Comparison of ENCODE assay signal across 11 cellular contexts in the genomic region with DNA sequence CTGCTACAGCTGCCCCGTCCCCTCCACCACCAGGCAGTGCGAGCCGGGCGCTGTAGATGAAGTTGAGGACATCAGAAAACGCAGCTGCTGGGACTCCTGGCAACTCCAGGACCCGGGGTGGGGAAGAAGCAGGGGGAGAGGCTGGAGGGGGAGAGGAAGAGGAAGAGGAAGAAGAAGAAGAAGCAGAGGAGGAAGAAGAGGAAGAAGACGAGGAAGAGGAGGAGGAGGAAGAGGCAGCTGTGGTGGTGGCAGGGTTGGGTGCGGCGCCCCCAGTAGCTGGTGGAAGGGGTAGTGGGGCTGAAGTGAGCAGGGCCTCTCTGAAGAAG. TPM values are rescaled to one million over a fixed set of nuclear protein-coding genes. Genes with fewer than 3 reads are reported as not detected.
DNase-seq lines count a peak whose midpoint lies in the region; ATAC-seq and TF ChIP-seq lines count a peak whose summit lies in the region.
"Had no signal": no experiment of that assay in that cellular context is flagged by ENCODE, and none has a peak within 500 bp of the region (broad histone marks: within the 10 kb centered on the region; RNA-seq: fewer than 3 reads in every experiment).

No MANE protein-coding gene starts in this region.

- H3K36me3 ChIP-seq in gastroesophageal sphincter (peaks cover 0 to 55% of the 10 kb centered on the region in 2 donors), stomach (peaks cover 20 to 58% (median 55%) of the 10 kb centered on the region in 4 donors)

- H3K27ac ChIP-seq in gastroesophageal sphincter (peak overlapping the region; percentile 7 to 74 (median 70)), stomach (peak overlapping the region in 4 of 5 donors; percentile 38 to 70 (median 62))

- no peak for ATAC-seq in activated naive CD8-positive, alpha-beta T cell treated with anti-CD3 and anti-CD28 coated beads, Interleukin-2, amount 50 U/mL, for 24 hours
- no peak for ATAC-seq in gastroesophageal sphincter

- DNase-seq in activated naive CD8-positive, alpha-beta T cell treated with anti-CD3 and anti-CD28 coated beads, Interleukin-2, amount 50 U/mL, for 24 hours = no peak
- DNase-seq in stomach (no peak), T-helper 2 cell (no peak), NCI-H1930 (lab: John Stamatoyannopoulos, UW) (no peak), NCI-H1105 (lab: John Stamatoyannopoulos, UW) (no peak)
- DNase-seq: activated CD4-positive, alpha-beta T cell treated with anti-CD3 and anti-CD28 coated beads for 48 hours; activated gamma-delta T cell; COR-L47; stimulated activated CD4-positive, alpha-beta T cell treated with anti-CD3 and anti-CD28 coated beads, Interleukin-4, amount 100 ng/mL, for 24 hours; stimulated activated naive CD8-positive, alpha-beta T cell treated with anti-CD3 and anti-CD28 coated beads, Interleukin-15, amount 100 ng/mL, for 72 hours had no signal

- TF ChIP-seq POLR2A in gastroesophageal sphincter (IDR thresholded peaks at IDR 0.05) (no peak), stomach (IDR thresholded peaks at IDR 0.05) (no peak)

- TF ChIP-seq EP300 in gastroesophageal sphincter (IDR thresholded peaks at IDR 0.05) (no peak), stomach (IDR thresholded peaks at IDR 0.05) (no peak)

- H3K4me1 ChIP-seq in gastroesophageal sphincter (peaks cover 2 to 60% (median 17%) of the 10 kb centered on the region in 3 donors), stomach (peaks cover 20 to 58% (median 39%) of the 10 kb centered on the region in 4 donors)

- H3K27ac Mint-ChIP-seq in activated naive CD8-positive, alpha-beta T cell treated with anti-CD3 and anti-CD28 coated beads, Interleukin-2, amount 50 U/mL, for 24 hours = peak overlapping the region; percentile 71

- H3K27me3 ChIP-seq in gastroesophageal sphincter (no peaks in the 10 kb centered on the region), stomach (no peaks in the 10 kb centered on the region)

- no peaks in the 10 kb centered on the region for H3K9me3 Mint-ChIP-seq in activated naive CD8-positive, alpha-beta T cell treated with anti-CD3 and anti-CD28 coated beads, Interleukin-2, amount 50 U/mL, for 24 hours
- H3K9me3 Mint-ChIP-seq: stimulated activated naive CD8-positive, alpha-beta T cell treated with anti-CD3 and anti-CD28 coated beads, Interleukin-15, amount 100 ng/mL, for 72 hours had no signal

- peaks cover 18% of the 10 kb centered on the region for H3K4me1 Mint-ChIP-seq in activated naive CD8-positive, alpha-beta T cell treated with anti-CD3 and anti-CD28 coated beads, Interleukin-2, amount 50 U/mL, for 24 hours

- intact Hi-C loops in stomach (cut with DNase I; ENCODE audit: low total_unique reads) = no loop called here

- TF ChIP-seq CTCF in gastroesophageal sphincter (IDR thresholded peaks at IDR 0.05) (no peak), stomach (IDR thresholded peaks at IDR 0.05) (no peak)

- H3K9me3 ChIP-seq in gastroesophageal sphincter (no peaks in the 10 kb centered on the region), stomach (no peaks in the 10 kb centered on the region)

- H3K4me3 Mint-ChIP-seq in activated naive CD8-positive, alpha-beta T cell treated with anti-CD3 and anti-CD28 coated beads, Interleukin-2, amount 50 U/mL, for 24 hours = no peak overlapping the region
- H3K4me3 Mint-ChIP-seq: stimulated activated naive CD8-positive, alpha-beta T cell treated with anti-CD3 and anti-CD28 coated beads, Interleukin-15, amount 100 ng/mL, for 72 hours had no signal

- H3K4me3 ChIP-seq in gastroesophageal sphincter (no peak overlapping the region), stomach (no peak overlapping the region)

- peaks cover 3% of the 10 kb centered on the region for H3K36me3 Mint-ChIP-seq in activated naive CD8-positive, alpha-beta T cell treated with anti-CD3 and anti-CD28 coated beads, Interleukin-2, amount 50 U/mL, for 24 hours (ENCODE audit: low read depth)

- 40 to 46% methylated on average over 1 to 2 of the region's 9 CpGs for WGBS in gastroesophageal sphincter (ENCODE audit: low coverage in 1 of 2), 2 donors
- WGBS in stomach, 5 donors = 77 to 91% (median 88%) methylated on average over 9 of the region's 9 CpGs

- no peaks in the 10 kb centered on the region for H3K27me3 Mint-ChIP-seq in activated naive CD8-positive, alpha-beta T cell treated with anti-CD3 and anti-CD28 coated beads, Interleukin-2, amount 50 U/mL, for 24 hours
- H3K27me3 Mint-ChIP-seq: stimulated activated naive CD8-positive, alpha-beta T cell treated with anti-CD3 and anti-CD28 coated beads, Interleukin-15, amount 100 ng/mL, for 72 hours had no signal

RNA-seq across cellular contexts. Expression of gene ZBTB4, which starts 13.2 kb away (rescaled TPM):
- total RNA-seq in gastroesophageal sphincter (100 to 1,000 TPM in 1 of 4 donors, 10 to 100 TPM in 3; 68.4 to 115 (median 80.2) TPM), stomach (10 to 100 TPM; 15.8 to 31.5 (median 29.0) TPM)
- 10 to 100 TPM; 16.3 to 18.0 (median 17.9) TPM for polyA plus RNA-seq in stomach

RNA-seq across cellular contexts. Expression of gene SLC35G6, which starts 15.0 kb away (rescaled TPM):
- total RNA-seq in gastroesophageal sphincter = not detected
- not detected for total RNA-seq in stomach
- not detected for polyA plus RNA-seq in stomach

RNA-seq across cellular contexts. Expression of gene POLR2A, which starts 17.9 kb away (rescaled TPM):
- total RNA-seq in gastroesophageal sphincter (10 to 100 TPM; 41.0 to 55.3 (median 47.3) TPM), stomach (100 to 1,000 TPM in 2 of 5 donors, 10 to 100 TPM in 3; 55.4 to 750 (median 85.2) TPM)
- polyA plus RNA-seq in stomach = 10 to 100 TPM in 1 of 3 donors, 1 to 10 TPM in 2; 8.1 to 12.7 (median 10.0) TPM

RNA-seq across cellular contexts. Expression of gene CHRNB1, which starts 21.4 kb away (rescaled TPM):
- total RNA-seq in gastroesophageal sphincter (10 to 100 TPM in 1 of 4 donors, 1 to 10 TPM in 3; 4.7 to 12.1 (median 8.1) TPM), stomach (1 to 10 TPM in 3 of 5 donors, not detected in 2; 1.8 to 6.4 (median 4.2) TPM)
- 10 to 100 TPM in 2 of 3 donors, 1 to 10 TPM in 1; 9.2 to 12.0 (median 10.7) TPM for polyA plus RNA-seq in stomach

RNA-seq across cellular contexts. Expression of gene FGF11, which starts 27.0 kb away (rescaled TPM):
- total RNA-seq in gastroesophageal sphincter = 1 to 10 TPM in 1 of 4 donors, under 1 TPM in 2, not detected in 1; 0.13 to 1.0 (median 0.42) TPM
- total RNA-seq in stomach = 10 to 100 TPM in 1 of 5 donors, under 1 TPM in 1, not detected in 3; 0.37 to 15.6 TPM
- polyA plus RNA-seq in stomach = 1 to 10 TPM in 1 of 3 donors, under 1 TPM in 1, not detected in 1; 0.50 to 2.9 TPM
